In the genomic region with DNA sequence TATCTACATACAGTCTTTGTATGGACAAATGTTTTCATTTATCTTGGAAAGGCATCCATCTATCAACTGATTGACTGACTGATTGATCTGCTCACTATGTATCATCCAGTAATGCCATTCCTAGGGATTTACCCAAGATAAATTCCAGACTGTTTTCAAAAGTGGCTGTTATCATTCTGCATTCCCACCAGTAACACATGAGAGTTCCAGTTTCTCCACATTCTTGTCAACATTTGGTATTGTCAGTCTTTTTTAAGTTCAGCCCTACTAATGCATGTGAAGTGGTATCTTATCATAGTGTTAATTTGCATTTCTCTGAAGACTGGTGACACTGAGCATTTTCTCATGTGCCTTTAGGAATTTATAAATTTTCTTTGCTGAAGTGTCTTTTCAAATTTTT, we compare ENCODE assay signal across 8 cellular contexts.
"Had no signal": no experiment of that assay in that cellular context is flagged by ENCODE, and none has a peak within 500 bp of the region (broad histone marks: within the 10 kb centered on the region; RNA-seq: fewer than 3 reads in every experiment).

No MANE protein-coding gene starts in this region.

- FAIRE-seq: G401.6, GM12878, GM12891, GM12892, GM18507, GM19239 had no signal

- DNase-seq: GDM1, GF-D8 had no signal

- ATAC-seq: GM12878 had no signal

- H3K4me3 ChIP-seq: GM12878 had no signal
